Comparison of ENCODE assay signal across 1 cellular context in genomic region chr10:50260791-50261281, GRCh38.
TF ChIP-seq lines count a peak whose summit lies in the region.

No MANE protein-coding gene starts in this region.

TF ChIP-seq in K562, 482 proteins besides CTCF, POLR2A, EP300 and RAD21 (continued from another document and continues in another):
- TF ChIP-seq REST (CRISPR knock-in tag; IDR thresholded peaks at IDR 0.05; ENCODE audit: low read depth) (no peak), PKNOX1 (IDR thresholded peaks at IDR 0.05) (peak; percentile 21; the same call in 1 of the 2 replicates), NR3C1 (CRISPR knock-in tag; IDR thresholded peaks at IDR 0.05) (no peak), HMBOX1 (IDR thresholded peaks at IDR 0.05) (peak; percentile 78), MAFG (tag; conservative IDR thresholded peaks at IDR 0.05) (no peak), ZBTB11 (CRISPR knock-in tag; IDR thresholded peaks at IDR 0.05) (no peak), ZC3H11A (IDR thresholded peaks at IDR 0.05; ENCODE audit: low read depth, low read length) (no peak), TCF7 (IDR thresholded peaks at IDR 0.05; ENCODE audit: borderline replicate concordance) (no peak), MXD1 (CRISPR knock-in tag; IDR thresholded peaks at IDR 0.05; ENCODE audit: borderline replicate concordance, poor library complexity, severe bottlenecking) (no peak), MEF2D (tag; conservative IDR thresholded peaks at IDR 0.05; ENCODE audit: low read depth) (peak; percentile 99), HINFP (tag; conservative IDR thresholded peaks at IDR 0.05; ENCODE audit: low read depth) (no peak), ZNF76 (CRISPR knock-in tag; IDR thresholded peaks at IDR 0.05; ENCODE audit: borderline replicate concordance) (no peak), ZBTB7A (IDR thresholded peaks at IDR 0.05; ENCODE audit: borderline replicate concordance, control insufficient read depth, low read depth, low read length) (no peak), RUNX1 (IDR thresholded peaks at IDR 0.05; ENCODE audit: low read depth) (no peak), NFATC3 (IDR thresholded peaks at IDR 0.05) (no peak), THRA (IDR thresholded peaks at IDR 0.05) (no peak), PCBP1 (IDR thresholded peaks at IDR 0.05; ENCODE audit: low read depth, low read length, poor library complexity, severe bottlenecking) (no peak), BACH1 (tag; IDR thresholded peaks at IDR 0.05) (no peak), POU5F1 (IDR thresholded peaks at IDR 0.05; ENCODE audit: borderline replicate concordance, low read depth, low read length, partially characterized antibody) (no peak), ZNF282 (CRISPR knock-in tag; IDR thresholded peaks at IDR 0.05) (no peak), MITF (IDR thresholded peaks at IDR 0.05) (no peak), ZFP36 (IDR thresholded peaks at IDR 0.05; ENCODE audit: low read depth, low read length, partially characterized antibody) (no peak), HDAC8 (tag; IDR thresholded peaks at IDR 0.05) (no peak), SMARCE1 (IDR thresholded peaks at IDR 0.05) (peak; percentile 33; the same call in 1 of the 2 replicates), HDAC6 (IDR thresholded peaks at IDR 0.05; ENCODE audit: low read depth, low read length) (no peak), TEAD1 (CRISPR knock-in tag; IDR thresholded peaks at IDR 0.05) (no peak), KLF10 (CRISPR knock-in tag; IDR thresholded peaks at IDR 0.05) (no peak), RCOR1 (IDR thresholded peaks at IDR 0.05; ENCODE audit: borderline replicate concordance in 1 of 2, low read depth in 2 of 2, low read length in 2 of 2) (no peak), SMARCA4 (IDR thresholded peaks at IDR 0.05) (peak; percentile 23; the same call in 1 of the 2 replicates), FOSL1 (tag; conservative IDR thresholded peaks at IDR 0.05) (peak; percentile 66), TGIF2 (CRISPR knock-in tag; IDR thresholded peaks at IDR 0.05) (no peak), ARID3A (IDR thresholded peaks at IDR 0.05; ENCODE audit: borderline replicate concordance, low read depth, low read length) (no peak), E4F1 (CRISPR knock-in tag; IDR thresholded peaks at IDR 0.05; ENCODE audit: borderline replicate concordance) (no peak), MBD2 (IDR thresholded peaks at IDR 0.05; ENCODE audit: borderline replicate concordance, low read depth) (no peak), BDP1 (IDR thresholded peaks at IDR 0.05; ENCODE audit: insufficient read depth, insufficient read length) (no peak), ZNF449 (CRISPR knock-in tag; IDR thresholded peaks at IDR 0.05) (no peak), JUN (IDR thresholded peaks at IDR 0.05; ENCODE audit: borderline replicate concordance, low read depth, low read length) (no peak), JUN (CRISPR knock-in tag; IDR thresholded peaks at IDR 0.05; ENCODE audit: borderline replicate concordance) (no peak), JUND (IDR thresholded peaks at IDR 0.05; ENCODE audit: borderline replicate concordance, low read depth, low read length) (peak; percentile 8; the same call in 1 of the 2 replicates), JUND (tag; IDR thresholded peaks at IDR 0.05; ENCODE audit: borderline replicate concordance, low read depth, low read length) (peak; percentile 56; the same call in 1 of the 3 replicates), MED1 (CRISPR knock-in tag; IDR thresholded peaks at IDR 0.05; ENCODE audit: borderline replicate concordance) (no peak)
